Comparison of ENCODE assay signal across 17 cellular contexts in genomic region chr11:33268945-33269567, GRCh38. TPM values are rescaled to one million over a fixed set of nuclear protein-coding genes. Genes with fewer than 3 reads are reported as not detected.
DNase-seq lines count a peak whose midpoint lies in the region; ATAC-seq, FAIRE-seq and TF ChIP-seq lines count a peak whose summit lies in the region.
"Had no signal": no experiment of that assay in that cellular context is flagged by ENCODE, and none has a peak within 500 bp of the region (broad histone marks: within the 10 kb centered on the region; RNA-seq: fewer than 3 reads in every experiment).

No MANE protein-coding gene starts in this region.

- ATAC-seq in A549 (no peak; a peak in 1 of 6 replicates), HCT116 (0 out of 2 replicates have a peak, but pooled peaks have one; percentile 34), GM21723 (IDR thresholded peaks at IDR 0.05; ENCODE audit: unreplicated experiment) (no peak), HG03354 (IDR thresholded peaks at IDR 0.05; ENCODE audit: poor library complexity, severe bottlenecking, unreplicated experiment) (no peak)
- no peak for ATAC-seq in stimulated activated memory B cell treated with anti-CD40 and anti-IgM and Interleukin-4, amounts not matched to agents 10 μg/mL and 1 μg/mL and 100 μg/mL, for 72 hours
- ATAC-seq: naive thymus-derived CD4-positive, alpha-beta T cell; right cardiac atrium had no signal

- no peak for TF ChIP-seq POLR2A in A549 (IDR thresholded peaks at IDR 0.05; ENCODE audit: low read length)
- TF ChIP-seq POLR2A in HCT116 (IDR thresholded peaks at IDR 0.05; ENCODE audit: borderline replicate concordance, extremely low read depth, insufficient read depth, insufficient read length) = no peak
- TF ChIP-seq POLR2A in vagina (IDR thresholded peaks at IDR 0.05) = no peak

- DNase-seq in A549 (ENCODE audit: low read depth in 1 of 2, low spot score in 1 of 2) = no peak
- DNase-seq in HCT116 (ENCODE audit: low read depth, low spot score) = no peak
- DNase-seq in amniotic epithelial cell (ENCODE audit: low read depth) = peak; percentile 43
- peak; percentile 24 for DNase-seq in hepatic stellate cell (ENCODE audit: low spot score)
- DNase-seq in vagina (ENCODE audit: extremely low spot score in 2 of 2) = no peak
- DNase-seq: activated CD4-positive, alpha-beta T cell treated with anti-CD3 and anti-CD28 coated beads, Interleukin-2, amount 50 U/mL, for 1 hour; activated T-cell treated with anti-CD3 and anti-CD28 coated beads, Interleukin-2, amount 50 U/mL, for 48 hours; naive thymus-derived CD4-positive, alpha-beta T cell; NCI-H1092; right cardiac atrium; stimulated activated CD4-positive, alpha-beta T cell treated with anti-CD3 and anti-CD28 coated beads, Interleukin-4, amount 100 ng/mL, for 24 hours; tibial artery had no signal

- H3K27me3 ChIP-seq in HCT116 (ENCODE audit: insufficient read depth, low read length) (no peaks in the 10 kb centered on the region), vagina (no peaks in the 10 kb centered on the region)
- H3K27me3 ChIP-seq: hepatocyte, SJSA1, tibial artery had no signal

- 40% methylated on average over 4 of the region's 4 CpGs for WGBS in A549 (ENCODE audit: missing lambda C conversion rate)

- H3K9me3 ChIP-seq in A549 (no peaks in the 10 kb centered on the region), HCT116 (ENCODE audit: control insufficient read depth in 1 of 2, insufficient read depth in 1 of 2, low read depth in 1 of 2, low read length in 2 of 2) (no peaks in the 10 kb centered on the region), vagina (no peaks in the 10 kb centered on the region)
- H3K9me3 ChIP-seq: SJSA1, tibial artery had no signal

- H3K36me3 ChIP-seq in HCT116 (ENCODE audit: control insufficient read depth in 1 of 2, insufficient read depth in 2 of 2, low read length in 2 of 2) = no peaks in the 10 kb centered on the region
- no peaks in the 10 kb centered on the region for H3K36me3 ChIP-seq in vagina
- H3K36me3 ChIP-seq: tibial artery had no signal

- H3K4me1 Mint-ChIP-seq in stimulated activated memory B cell treated with anti-CD40 and anti-IgM and Interleukin-4, amounts not matched to agents 10 μg/mL and 1 μg/mL and 100 μg/mL, for 72 hours = peaks cover 33% of the 10 kb centered on the region

- no peak for TF ChIP-seq CTCF in A549 (IDR thresholded peaks at IDR 0.05)
- no peak for TF ChIP-seq CTCF in HCT116 (IDR thresholded peaks at IDR 0.05 in 2 of 3, conservative IDR thresholded peaks at IDR 0.05 in 1 of 3; ENCODE audit: borderline replicate concordance in 1 of 3, insufficient read depth in 1 of 3, low read depth in 2 of 3, low read length in 2 of 3)
- TF ChIP-seq CTCF in vagina (IDR thresholded peaks at IDR 0.05) = no peak

- no peaks in the 10 kb centered on the region for H3K9me2 ChIP-seq in HCT116 (ENCODE audit: insufficient read depth)

- H3K4me2 ChIP-seq in A549 (peak overlapping the region; percentile 46), HCT116 (ENCODE audit: low read length) (peak overlapping the region; percentile 34; the same call in 1 of the 2 replicates)
- H3K4me2 ChIP-seq: hepatocyte had no signal

- H3K4me3 ChIP-seq in A549 (no peak overlapping the region), HCT116 (replicated peaks in 1 of 2; ENCODE audit: low read depth in 1 of 2, low read length in 2 of 2) (no peak overlapping the region), vagina (no peak overlapping the region)
- H3K4me3 ChIP-seq: hepatocyte, SJSA1, tibial artery had no signal

- H3K79me2 ChIP-seq in HCT116 (ENCODE audit: insufficient read depth, low read length) = peaks cover 84% of the 10 kb centered on the region

- POLR2A ChIA-PET in A549 (lab: Yijun Ruan, JAX) (no interaction called here), HCT116 (lab: Charles Lee) (no interaction called here)

- TF ChIP-seq RAD21 in A549 (conservative IDR thresholded peaks at IDR 0.05 in 1 of 2, IDR thresholded peaks at IDR 0.05 in 1 of 2) (no peak), HCT116 (IDR thresholded peaks at IDR 0.05; ENCODE audit: low read depth) (no peak)

- FAIRE-seq in A549 (lab: Jason Lieb, UNC) = no peak

- H3K27ac Mint-ChIP-seq in stimulated activated memory B cell treated with anti-CD40 and anti-IgM and Interleukin-4, amounts not matched to agents 10 μg/mL and 1 μg/mL and 100 μg/mL, for 72 hours = no peak overlapping the region
- H3K27ac Mint-ChIP-seq: naive thymus-derived CD4-positive, alpha-beta T cell had no signal

- no peak overlapping the region for H3K9ac ChIP-seq in HCT116 (ENCODE audit: low read length)

- H3K9me3 Mint-ChIP-seq in stimulated activated memory B cell treated with anti-CD40 and anti-IgM and Interleukin-4, amounts not matched to agents 10 μg/mL and 1 μg/mL and 100 μg/mL, for 72 hours = no peaks in the 10 kb centered on the region

- H4K20me1 ChIP-seq in HCT116 (ENCODE audit: insufficient read depth) = peaks cover 4% of the 10 kb centered on the region

- RAD21 ChIA-PET in HCT116 (lab: Charles Lee; ENCODE audit: low non-redundant PET in 1 of 2, low total read pairs in 2 of 2, uncharacterized antibody in 2 of 2, unreplicated experiment in 2 of 2) = no interaction called here

- no peaks in the 10 kb centered on the region for H3K36me3 Mint-ChIP-seq in stimulated activated memory B cell treated with anti-CD40 and anti-IgM and Interleukin-4, amounts not matched to agents 10 μg/mL and 1 μg/mL and 100 μg/mL, for 72 hours

- H3K27ac ChIP-seq in A549 (no peak overlapping the region), HCT116 (ENCODE audit: low read depth, low read length) (no peak overlapping the region), vagina (no peak overlapping the region)
- H3K27ac ChIP-seq: hepatocyte, SJSA1 had no signal

- no peaks in the 10 kb centered on the region for H3K27me3 Mint-ChIP-seq in stimulated activated memory B cell treated with anti-CD40 and anti-IgM and Interleukin-4, amounts not matched to agents 10 μg/mL and 1 μg/mL and 100 μg/mL, for 72 hours
- H3K27me3 Mint-ChIP-seq: naive thymus-derived CD4-positive, alpha-beta T cell had no signal

- no peak for TF ChIP-seq EP300 in A549 (IDR thresholded peaks at IDR 0.05)

- H3K4me3 Mint-ChIP-seq in stimulated activated memory B cell treated with anti-CD40 and anti-IgM and Interleukin-4, amounts not matched to agents 10 μg/mL and 1 μg/mL and 100 μg/mL, for 72 hours = no peak overlapping the region

- CTCF ChIA-PET in A549 (lab: Yijun Ruan, JAX) (interaction anchor here (0.7 to 1.5 kb wide), 2 partner anchors 10 to 11 kb away, joined by 3 to 6 read pairs; no protein-coding TSS in a partner anchor), HCT116 (lab: Charles Lee) (interaction anchor here (1.0 kb wide), 1 partner anchor 103 kb away, joined by 5 read pairs; no protein-coding TSS in a partner anchor)

- H3K4me1 ChIP-seq in A549 = peaks cover 72% of the 10 kb centered on the region
- peaks cover 21 to 25% of the 10 kb centered on the region in 2 experiments for H3K4me1 ChIP-seq in HCT116 (ENCODE audit: control insufficient read depth in 1 of 2, insufficient read depth in 2 of 2, low read length in 2 of 2)
- H3K4me1 ChIP-seq in vagina = peaks cover 95% of the 10 kb centered on the region

- no peak overlapping the region for H2AFZ ChIP-seq in HCT116 (ENCODE audit: low read depth, low read length, poor library complexity, severe bottlenecking)
- H2AFZ ChIP-seq: hepatocyte had no signal

- intact Hi-C loops in HCT116 (cut with micrococcal nuclease) (no loop called here), vagina (cut with DNase I) (no loop called here)

- no TSS peak for BruUV-seq in HCT116 (replicated peaks; lab: Mats Ljungman, UMichigan)

TF ChIP-seq in A549, 52 proteins besides CTCF, POLR2A, EP300 and RAD21 (continues in another document):
- TF ChIP-seq SMC3 (IDR thresholded peaks at IDR 0.05) = no peak
- TF ChIP-seq, protein P1, sequence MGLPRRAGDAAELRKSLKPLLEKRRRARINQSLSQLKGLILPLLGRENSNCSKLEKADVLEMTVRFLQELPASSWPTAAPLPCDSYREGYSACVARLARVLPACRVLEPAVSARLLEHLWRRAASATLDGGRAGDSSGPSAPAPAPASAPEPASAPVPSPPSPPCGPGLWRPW (IDR thresholded peaks at IDR 0.05) = no peak
- no peak for TF ChIP-seq RNF2 (IDR thresholded peaks at IDR 0.05; ENCODE audit: borderline replicate concordance, low read depth)
- TF ChIP-seq FOXS1 (CRISPR knock-in tag; IDR thresholded peaks at IDR 0.05) = no peak
- TF ChIP-seq ZNF302 (CRISPR knock-in tag; IDR thresholded peaks at IDR 0.05) = no peak
- no peak for TF ChIP-seq NFE2L2 (conservative IDR thresholded peaks at IDR 0.05; ENCODE audit: low read length)

TF ChIP-seq in HCT116, 20 proteins besides CTCF, POLR2A, EP300 and RAD21:
- no peak for TF ChIP-seq TCF7L2 (IDR thresholded peaks at IDR 0.05; ENCODE audit: borderline replicate concordance, extremely low read depth, insufficient read depth, insufficient read length)
- TF ChIP-seq EZH2 (IDR thresholded peaks at IDR 0.05) = no peak
- TF ChIP-seq EGR1 (IDR thresholded peaks at IDR 0.05; ENCODE audit: low read depth) = no peak
- TF ChIP-seq SP1 (IDR thresholded peaks at IDR 0.05; ENCODE audit: low read depth) = no peak

RNA-seq across cellular contexts. Expression of gene HIPK3, which starts 11.9 kb away (rescaled TPM):
- polyA plus RNA-seq in A549 (2011; rRNA removed) = 31.6 and 37.5 TPM in 2 replicates
- 5.3 and 7.1 TPM in 2 replicates for polyA plus RNA-seq in A549 (2012; cell fraction: cytosol; rRNA removed)
- 4.5 and 6.0 TPM in 2 replicates for polyA plus RNA-seq in A549 (2012; cell fraction: nucleus; rRNA removed)
- 12.7 to 15.7 TPM (median 15.1 TPM) in 3 replicates for polyA plus RNA-seq in A549 (2017; fragmentation: RNase III; extraction: RNeasy Plus Mini Kit Qiagen cat#74134 plus additional on column Dnase treatment)
- polyA minus RNA-seq in A549 (2011; rRNA and poly(A)+ RNA removed) = 93.0 and 111 TPM in 2 replicates
- 35.2 TPM for total RNA-seq in HCT116 (2021; ENCODE audit: unreplicated experiment)
- polyA plus RNA-seq in HCT116 (2012) = 8.8 and 9.0 TPM in 2 replicates
- total RNA-seq in vagina = 166 TPM

Comparison
In these comparisons a context has a peak if more than half of its experiments do, and no peak if none do; other contexts are left out.
1. DNase-seq: peak in amniotic epithelial cell (single experiment) and hepatic stellate cell (single experiment); none in A549 (0 of 2), HCT116 (single experiment) and vagina (0 of 2).